11 cellular contexts compared by ENCODE assay signal in genomic region chr17:57984226-57984890, GRCh38. TPM values are rescaled to one million over a fixed set of nuclear protein-coding genes. Genes with fewer than 3 reads are reported as not detected.
A peak's percentile ranks its signal among the peaks of the same experiment; 100 is the strongest.
DNase-seq lines count a peak whose midpoint lies in the region; ATAC-seq and TF ChIP-seq lines count a peak whose summit lies in the region.
"Had no signal": no experiment of that assay in that cellular context is flagged by ENCODE, and none has a peak within 500 bp of the region (broad histone marks: within the 10 kb centered on the region; RNA-seq: fewer than 3 reads in every experiment).

No MANE protein-coding gene starts in this region.

- H3K4me1 Mint-ChIP-seq in effector memory CD8-positive, alpha-beta T cell (ENCODE audit: low read depth in 2 of 2) = peaks cover 54 to 73% of the 10 kb centered on the region in 2 donors
- peaks cover 76% of the 10 kb centered on the region for H3K4me1 Mint-ChIP-seq in neural crest cell

- ATAC-seq in effector memory CD8-positive, alpha-beta T cell (replicated peaks) = no peak

- peak overlapping the region; percentile 86 for H3K4me3 ChIP-seq in ACC112 (ENCODE audit: low read depth, low read length)
- H3K4me3 ChIP-seq in GM23248 = peak overlapping the region; percentile 81; the same call in 1 of the 2 replicates
- H3K4me3 ChIP-seq in H7 (ENCODE audit: insufficient read depth, low read depth, low read length) = no peak overlapping the region

- peak overlapping the region; percentile 26 to 61 for H3K4me3 Mint-ChIP-seq in effector memory CD8-positive, alpha-beta T cell
- H3K4me3 Mint-ChIP-seq in neural crest cell = peak overlapping the region; percentile 84
- H3K4me3 Mint-ChIP-seq: T-helper 1 cell treated with Interleukin-12 subunit alpha and Interleukin-12 subunit beta and Interleukin-4 antibody, amounts not matched to agents 30 μg/mL and 1 μg/mL, for 36 hours had no signal

- H3F3A ChIP-seq in GM23248 (ENCODE audit: insufficient read depth) = peaks cover 37% of the 10 kb centered on the region

- peaks cover 33% of the 10 kb centered on the region for H3K4me1 ChIP-seq in ACC112 (ENCODE audit: control insufficient read depth, insufficient read depth, low read length, unreplicated experiment)
- peaks cover 39% of the 10 kb centered on the region for H3K4me1 ChIP-seq in GM23248 (ENCODE audit: insufficient read depth)

- H3K9me2 ChIP-seq in GM23248 (ENCODE audit: insufficient read depth) = no peaks in the 10 kb centered on the region

- H3K9ac ChIP-seq in GM23248 = 0 out of 2 replicates have a peak overlapping the region, but pooled peaks have one; percentile 94
- H3K9ac ChIP-seq: parathyroid adenoma had no signal

- H4K20me1 ChIP-seq in GM23248 (ENCODE audit: insufficient read depth) = no peaks in the 10 kb centered on the region

- H3K27ac Mint-ChIP-seq in effector memory CD8-positive, alpha-beta T cell = peak overlapping the region in 1 of 2 donors; percentile 6
- H3K27ac Mint-ChIP-seq in neural crest cell (ENCODE audit: unreplicated experiment) = peak overlapping the region; percentile 88
- H3K27ac Mint-ChIP-seq: T-helper 1 cell treated with Interleukin-12 subunit alpha and Interleukin-12 subunit beta and Interleukin-4 antibody, amounts not matched to agents 30 μg/mL and 1 μg/mL, for 36 hours had no signal

- H3K36me3 Mint-ChIP-seq in effector memory CD8-positive, alpha-beta T cell (ENCODE audit: insufficient read depth) = peaks cover 55% of the 10 kb centered on the region
- H3K36me3 Mint-ChIP-seq in neural crest cell (ENCODE audit: low read depth) = peaks cover 10% of the 10 kb centered on the region

- H2AFZ ChIP-seq in ACC112 (ENCODE audit: low read length, unreplicated experiment) = no peak overlapping the region
- no peak overlapping the region for H2AFZ ChIP-seq in GM23248
- H2AFZ ChIP-seq: parathyroid adenoma had no signal

- H3K9me3 ChIP-seq in GM23248 (ENCODE audit: low read depth) = no peaks in the 10 kb centered on the region

- H3K27me3 ChIP-seq in ACC112 (ENCODE audit: insufficient read depth, low read length) (no peaks in the 10 kb centered on the region), GM23248 (replicated peaks; ENCODE audit: insufficient read depth) (no peaks in the 10 kb centered on the region), H7 (ENCODE audit: control insufficient read depth, insufficient read depth, low read length) (no peaks in the 10 kb centered on the region)

- H3K27ac ChIP-seq in ACC112 (ENCODE audit: low read depth, low read length) (peak overlapping the region; percentile 28; the same call in 1 of the 2 replicates), GM23248 (peak overlapping the region; percentile 89)
- H3K27ac ChIP-seq: parathyroid adenoma had no signal

- peak overlapping the region; percentile 95 for H3K4me2 ChIP-seq in GM23248 (ENCODE audit: unreplicated experiment)

- in situ Hi-C loops in GM23248 (cut with MboI) = no loop called here

- H3K79me2 ChIP-seq in ACC112 (ENCODE audit: control insufficient read depth, insufficient read depth, low read length, unreplicated experiment) (peaks cover 75% of the 10 kb centered on the region), GM23248 (ENCODE audit: insufficient read depth) (peaks cover 76% of the 10 kb centered on the region)

- DNase-seq in GM23248 (no peak), neural crest cell (ENCODE audit: low read depth, low spot score) (no peak), H7 (no peak), nucleus accumbens (lab: John Stamatoyannopoulos, UW) (no peak), NCI-H1436 treated with DMSO at 0.1 percent for 48 hours (lab: John Stamatoyannopoulos, UW) (no peak), kidney glomerular epithelial cell (lab: John Stamatoyannopoulos, UW) (no peak)
- DNase-seq in effector memory CD8-positive, alpha-beta T cell = no peak
- DNase-seq: MM.1S had no signal

- 39 to 44% methylated on average over 4 of the region's 4 CpGs for WGBS in GM23248 (ENCODE audit: low coverage in 1 of 2, low lambda C conversion rate in 2 of 2, missing lambda C conversion rate in 2 of 2), 2 experiments

- H3K36me3 ChIP-seq in ACC112 (ENCODE audit: insufficient read depth, low read length) (peaks cover 3% of the 10 kb centered on the region; the same call in 1 of the 2 replicates), GM23248 (ENCODE audit: low read depth) (peaks cover 23% of the 10 kb centered on the region), H7 (replicated peaks; ENCODE audit: control insufficient read depth, insufficient read depth, low read length) (peaks cover 5% of the 10 kb centered on the region)

- no peaks in the 10 kb centered on the region for H3K27me3 Mint-ChIP-seq in effector memory CD8-positive, alpha-beta T cell
- peaks cover 18% of the 10 kb centered on the region for H3K27me3 Mint-ChIP-seq in neural crest cell (ENCODE audit: low read depth)

- no peak for TF ChIP-seq CTCF in neural crest cell (conservative IDR thresholded peaks at IDR 0.05)

- no peaks in the 10 kb centered on the region for H3K9me3 Mint-ChIP-seq in effector memory CD8-positive, alpha-beta T cell
- no peaks in the 10 kb centered on the region for H3K9me3 Mint-ChIP-seq in neural crest cell
- H3K9me3 Mint-ChIP-seq: T-helper 1 cell treated with Interleukin-12 subunit alpha and Interleukin-12 subunit beta and Interleukin-4 antibody, amounts not matched to agents 30 μg/mL and 1 μg/mL, for 36 hours had no signal

RNA-seq across cellular contexts. Expression of gene VEZF1, which starts 3.7 kb away (rescaled TPM):
- 45.5 and 51.9 TPM in 2 replicates for total RNA-seq in GM23248 (2014; rRNA removed; shearing (Covaris generic))
- polyA plus RNA-seq in GM23248 (2016; fragmentation: Nextera tagmentation; extraction: Ambion mirVana) = 30.5 and 32.2 TPM in 2 replicates
- 139 and 142 TPM in 2 replicates for total RNA-seq in neural crest cell
- 48.2 and 66.1 TPM in 2 replicates for total RNA-seq in H7 (2014; rRNA removed; shearing (Covaris generic))

RNA-seq across cellular contexts. Expression of gene SRSF1, which starts 22.7 kb away (rescaled TPM):
- total RNA-seq in GM23248 (2014; rRNA removed; shearing (Covaris generic)) = 204 and 228 TPM in 2 replicates
- polyA plus RNA-seq in GM23248 (2016; fragmentation: Nextera tagmentation; extraction: Ambion mirVana) = 125 and 130 TPM in 2 replicates
- 548 and 554 TPM in 2 replicates for total RNA-seq in neural crest cell
- total RNA-seq in H7 (2014; rRNA removed; shearing (Covaris generic)) = 326 and 341 TPM in 2 replicates

RNA-seq across cellular contexts. Expression of gene CUEDC1, which starts 29.1 kb away (rescaled TPM):
- 11.1 and 18.8 TPM in 2 replicates for total RNA-seq in GM23248 (2014; rRNA removed; shearing (Covaris generic))
- polyA plus RNA-seq in GM23248 (2016; fragmentation: Nextera tagmentation; extraction: Ambion mirVana) = 13.6 and 15.5 TPM in 2 replicates
- total RNA-seq in neural crest cell = 73.7 and 86.9 TPM in 2 replicates
- 8.1 and 13.9 TPM in 2 replicates for total RNA-seq in H7 (2014; rRNA removed; shearing (Covaris generic))
